ENCODE assay signal across 18 cellular contexts in genomic region chr19:23366437-23366836, GRCh38. TPM values are rescaled to one million over a fixed set of nuclear protein-coding genes. Genes with fewer than 3 reads are reported as not detected.
DNase-seq lines count a peak whose midpoint lies in the region; ATAC-seq and TF ChIP-seq lines count a peak whose summit lies in the region.
"Had no signal": no experiment of that assay in that cellular context is flagged by ENCODE, and none has a peak within 500 bp of the region (broad histone marks: within the 10 kb centered on the region; RNA-seq: fewer than 3 reads in every experiment).

No MANE protein-coding gene starts in this region.

- no peak overlapping the region for H3K27ac ChIP-seq in heart right ventricle
- H3K27ac ChIP-seq in PC-9 = no peak overlapping the region
- no peak overlapping the region for H3K27ac ChIP-seq in coronary artery
- H3K27ac ChIP-seq: C4-2B, GM23248 had no signal

- H3K27ac Mint-ChIP-seq in progenitor cell of endocrine pancreas = peak overlapping the region; percentile 69
- no peak overlapping the region for H3K27ac Mint-ChIP-seq in activated naive CD4-positive, alpha-beta T cell treated with anti-CD3 and anti-CD28 coated beads, Interleukin-2, amount 10 ng/mL, durations not matched to agents 7 days and 5 days
- H3K27ac Mint-ChIP-seq: CD8-positive, alpha-beta T cell had no signal

- H3K4me3 ChIP-seq in heart right ventricle = no peak overlapping the region
- peak overlapping the region; percentile 13; the same call in 1 of the 2 replicates for H3K4me3 ChIP-seq in PC-9
- H3K4me3 ChIP-seq in coronary artery = peak overlapping the region; percentile 7
- H3K4me3 ChIP-seq: GM12878, GM23248 had no signal

- peaks cover 35% of the 10 kb centered on the region for H3F3A ChIP-seq in PC-9 (ENCODE audit: insufficient read depth, low read depth)

- no peak overlapping the region for H3K4me2 ChIP-seq in PC-9

- WGBS in heart right ventricle, 2 donors = 63 to 74% methylated on average over 4 of the region's 4 CpGs

- H3K4me3 Mint-ChIP-seq in progenitor cell of endocrine pancreas (ENCODE audit: low read depth) = no peak overlapping the region
- H3K4me3 Mint-ChIP-seq in activated naive CD4-positive, alpha-beta T cell treated with anti-CD3 and anti-CD28 coated beads, Interleukin-2, amount 10 ng/mL, durations not matched to agents 7 days and 5 days = no peak overlapping the region
- H3K4me3 Mint-ChIP-seq: CD4-positive, CD25-positive, alpha-beta regulatory T cell; CD8-positive, alpha-beta T cell had no signal

- H4K20me1 ChIP-seq in PC-9 (ENCODE audit: insufficient read depth) = no peaks in the 10 kb centered on the region

- CTCF ChIA-PET in PC-9 (lab: Charles Lee) = no interaction called here
- CTCF ChIA-PET in activated naive CD4-positive, alpha-beta T cell treated with anti-CD3 and anti-CD28 coated beads, Interleukin-2, amount 10 ng/mL, durations not matched to agents 7 days and 5 days (lab: Charles Lee) = no interaction called here

- peaks cover 77% of the 10 kb centered on the region for H3K36me3 Mint-ChIP-seq in progenitor cell of endocrine pancreas (ENCODE audit: insufficient read depth)
- H3K36me3 Mint-ChIP-seq in activated naive CD4-positive, alpha-beta T cell treated with anti-CD3 and anti-CD28 coated beads, Interleukin-2, amount 10 ng/mL, durations not matched to agents 7 days and 5 days = peaks cover 70% of the 10 kb centered on the region

- TF ChIP-seq CTCF in heart right ventricle (IDR thresholded peaks at IDR 0.05) = no peak
- no peak for TF ChIP-seq CTCF in PC-9 (conservative IDR thresholded peaks at IDR 0.05)
- no peak for TF ChIP-seq CTCF in coronary artery (IDR thresholded peaks at IDR 0.05)
- no peak for TF ChIP-seq CTCF in progenitor cell of endocrine pancreas (IDR thresholded peaks at IDR 0.05; ENCODE audit: unreplicated experiment)

- H3K4me1 Mint-ChIP-seq in progenitor cell of endocrine pancreas (ENCODE audit: low read depth) = no peaks in the 10 kb centered on the region
- H3K4me1 Mint-ChIP-seq in activated naive CD4-positive, alpha-beta T cell treated with anti-CD3 and anti-CD28 coated beads, Interleukin-2, amount 10 ng/mL, durations not matched to agents 7 days and 5 days = no peaks in the 10 kb centered on the region
- H3K4me1 Mint-ChIP-seq: CD4-positive, CD25-positive, alpha-beta regulatory T cell had no signal

- no TSS peak for BruUV-seq in PC-9 (replicated peaks; lab: Mats Ljungman, UMichigan)

- peaks cover 21% of the 10 kb centered on the region for H3K9me3 Mint-ChIP-seq in progenitor cell of endocrine pancreas (ENCODE audit: low read depth)
- peaks cover 39% of the 10 kb centered on the region for H3K9me3 Mint-ChIP-seq in activated naive CD4-positive, alpha-beta T cell treated with anti-CD3 and anti-CD28 coated beads, Interleukin-2, amount 10 ng/mL, durations not matched to agents 7 days and 5 days

- H2AFZ ChIP-seq in PC-9 = no peak overlapping the region
- H2AFZ ChIP-seq: GM23248 had no signal

- POLR2A ChIA-PET in PC-9 (lab: Charles Lee; ENCODE audit: unreplicated experiment) = no interaction called here

- peak; percentile 68 for ATAC-seq in left ventricle myocardium superior
- no peak for ATAC-seq in heart right ventricle
- ATAC-seq: CD8-positive, alpha-beta T cell; GM12878 had no signal

- no peaks in the 10 kb centered on the region for H3K27me3 Mint-ChIP-seq in progenitor cell of endocrine pancreas
- H3K27me3 Mint-ChIP-seq in activated naive CD4-positive, alpha-beta T cell treated with anti-CD3 and anti-CD28 coated beads, Interleukin-2, amount 10 ng/mL, durations not matched to agents 7 days and 5 days = no peaks in the 10 kb centered on the region
- H3K27me3 Mint-ChIP-seq: CD4-positive, CD25-positive, alpha-beta regulatory T cell had no signal

- H3K4me1 ChIP-seq in heart right ventricle (peaks cover 0 to under 1% (median 0%) of the 10 kb centered on the region in 9 donors), PC-9 (replicated peaks; ENCODE audit: insufficient read depth) (no peaks in the 10 kb centered on the region)
- H3K4me1 ChIP-seq: Caco-2 had no signal

- H3K27me3 ChIP-seq in heart right ventricle = no peaks in the 10 kb centered on the region
- H3K27me3 ChIP-seq in PC-9 (ENCODE audit: insufficient read depth, low read depth) = no peaks in the 10 kb centered on the region

- H3K79me2 ChIP-seq in PC-9 (ENCODE audit: low read depth) = no peaks in the 10 kb centered on the region

- DNase-seq in left ventricle myocardium superior = no peak
- DNase-seq in heart right ventricle = no peak
- no peak for DNase-seq in PC-9
- DNase-seq in coronary artery (ENCODE audit: low spot score) = no peak
- DNase-seq in progenitor cell of endocrine pancreas (ENCODE audit: low spot score, unreplicated experiment) = no peak
- no peak for DNase-seq in HuH-7 (ENCODE audit: low spot score)
- no peak for DNase-seq in NCI-H2227 treated with DMSO at 0.1 percent for 48 hours (lab: John Stamatoyannopoulos, UW)
- no peak for DNase-seq in activated naive CD4-positive, alpha-beta T cell treated with anti-CD3 and anti-CD28 coated beads, Interleukin-2, amount 10 ng/mL, durations not matched to agents 7 days and 5 days
- DNase-seq: Caco-2; CD4-positive, CD25-positive, alpha-beta regulatory T cell; CD8-positive, alpha-beta T cell; DMS153; DND-41; GM23248; H7; HCEC 1CT had no signal

- peaks cover 0 to 94% (median 71%) of the 10 kb centered on the region in 9 donors for H3K36me3 ChIP-seq in heart right ventricle
- peaks cover 77% of the 10 kb centered on the region for H3K36me3 ChIP-seq in PC-9 (ENCODE audit: low read depth)

- intact Hi-C loops in left ventricle myocardium superior (cut with micrococcal nuclease) (no loop called here), heart right ventricle (cut with DNase I) (no loop called here), PC-9 (cut with micrococcal nuclease; ENCODE audit: unreplicated experiment) (no loop called here)

- H3K9me3 ChIP-seq in heart right ventricle (peaks cover 3 to 96% (median 61%) of the 10 kb centered on the region in 11 donors), PC-9 (ENCODE audit: insufficient read depth, low read depth) (peaks cover 80% of the 10 kb centered on the region)

- no peaks in the 10 kb centered on the region for H3K9me2 ChIP-seq in PC-9 (ENCODE audit: insufficient read depth)

RNA-seq across cellular contexts. Expression of gene ZNF91, which starts 28.8 kb away (rescaled TPM):
- total RNA-seq in left ventricle myocardium superior (147 TPM), heart right ventricle (100 to 1,000 TPM; 101 to 326 (median 158) TPM), PC-9 (2021) (37.4 and 44.9 TPM in 2 replicates), progenitor cell of endocrine pancreas (149 TPM in 2 replicates)
- polyA plus RNA-seq in heart right ventricle = 10 to 100 TPM in 1 of 2 donors, 1 to 10 TPM in 1; 5.1 to 28.3 TPM

Comparison
In these comparisons a context has a peak if more than half of its experiments do, and no peak if none do; other contexts are left out.
1. H3K4me3 ChIP-seq: peak in PC-9 (single experiment) and coronary artery (single experiment); none in heart right ventricle (0 of 10).